In the genomic region with DNA sequence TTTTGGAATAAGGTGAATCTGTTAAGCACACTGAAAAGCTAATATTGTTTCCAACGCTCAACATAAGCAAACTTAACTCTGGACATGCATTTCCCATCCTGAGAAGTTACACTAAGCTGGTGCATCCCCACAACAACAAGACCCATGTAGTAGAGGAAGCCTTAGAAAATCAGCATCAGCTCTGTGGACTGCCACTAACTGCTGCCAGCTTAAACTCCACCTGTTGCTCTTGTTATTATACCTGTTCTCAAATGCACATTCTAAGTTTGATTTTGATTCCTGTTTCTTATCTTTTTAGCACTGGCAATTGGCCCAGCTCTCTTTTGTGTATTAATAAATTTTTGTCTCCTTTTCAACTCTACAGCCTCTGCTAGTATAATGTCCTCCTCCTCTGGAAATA, we compare ENCODE assay signal across 11 cellular contexts.
"Had no signal": no experiment of that assay in that cellular context is flagged by ENCODE, and none has a peak within 500 bp of the region (broad histone marks: within the 10 kb centered on the region; RNA-seq: fewer than 3 reads in every experiment).

No MANE protein-coding gene starts in this region.

- H3K27ac ChIP-seq: adrenal gland, ascending aorta, body of pancreas, brain microvascular endothelial cell, breast epithelium, cardiac muscle cell had no signal

- H3K4me3 ChIP-seq: adrenal gland, ascending aorta, body of pancreas, breast epithelium, cardiac muscle cell had no signal

- H3K4me1 ChIP-seq: adrenal gland, ascending aorta, body of pancreas, breast epithelium had no signal

- H3K36me3 ChIP-seq: adrenal gland, ascending aorta, brain microvascular endothelial cell, cardiac muscle cell had no signal

- ATAC-seq: activated naive CD4-positive, alpha-beta T cell treated with anti-CD3 and anti-CD28 coated beads, Interleukin-2, amount 50 U/mL, for 72 hours; activated naive CD8-positive, alpha-beta T cell treated with anti-CD3 and anti-CD28 coated beads, Interleukin-2, amount 50 U/mL, for 24 hours; activated T-cell treated with anti-CD3 and anti-CD28 coated beads, Interleukin-2, amount 50 U/mL, for 4 hours; activated T-cell treated with anti-CD3 and anti-CD28 coated beads, Interleukin-2, amount 50 U/mL, for 72 hours; activated T-helper 17 cell treated with anti-CD3 and anti-CD28 coated beads, Interleukin-2, amount 50 U/mL, for 72 hours; body of pancreas had no signal

- H3K9me3 ChIP-seq: adrenal gland, ascending aorta, body of pancreas, breast epithelium had no signal
